2 cellular contexts compared by ENCODE assay signal in genomic region chr16:2004795-2005517, GRCh38.
TF ChIP-seq lines count a peak whose summit lies in the region.

No MANE protein-coding gene starts in this region.

TF ChIP-seq in HCT116, 20 proteins besides CTCF, POLR2A, EP300 and RAD21:
- TF ChIP-seq, protein P1, sequence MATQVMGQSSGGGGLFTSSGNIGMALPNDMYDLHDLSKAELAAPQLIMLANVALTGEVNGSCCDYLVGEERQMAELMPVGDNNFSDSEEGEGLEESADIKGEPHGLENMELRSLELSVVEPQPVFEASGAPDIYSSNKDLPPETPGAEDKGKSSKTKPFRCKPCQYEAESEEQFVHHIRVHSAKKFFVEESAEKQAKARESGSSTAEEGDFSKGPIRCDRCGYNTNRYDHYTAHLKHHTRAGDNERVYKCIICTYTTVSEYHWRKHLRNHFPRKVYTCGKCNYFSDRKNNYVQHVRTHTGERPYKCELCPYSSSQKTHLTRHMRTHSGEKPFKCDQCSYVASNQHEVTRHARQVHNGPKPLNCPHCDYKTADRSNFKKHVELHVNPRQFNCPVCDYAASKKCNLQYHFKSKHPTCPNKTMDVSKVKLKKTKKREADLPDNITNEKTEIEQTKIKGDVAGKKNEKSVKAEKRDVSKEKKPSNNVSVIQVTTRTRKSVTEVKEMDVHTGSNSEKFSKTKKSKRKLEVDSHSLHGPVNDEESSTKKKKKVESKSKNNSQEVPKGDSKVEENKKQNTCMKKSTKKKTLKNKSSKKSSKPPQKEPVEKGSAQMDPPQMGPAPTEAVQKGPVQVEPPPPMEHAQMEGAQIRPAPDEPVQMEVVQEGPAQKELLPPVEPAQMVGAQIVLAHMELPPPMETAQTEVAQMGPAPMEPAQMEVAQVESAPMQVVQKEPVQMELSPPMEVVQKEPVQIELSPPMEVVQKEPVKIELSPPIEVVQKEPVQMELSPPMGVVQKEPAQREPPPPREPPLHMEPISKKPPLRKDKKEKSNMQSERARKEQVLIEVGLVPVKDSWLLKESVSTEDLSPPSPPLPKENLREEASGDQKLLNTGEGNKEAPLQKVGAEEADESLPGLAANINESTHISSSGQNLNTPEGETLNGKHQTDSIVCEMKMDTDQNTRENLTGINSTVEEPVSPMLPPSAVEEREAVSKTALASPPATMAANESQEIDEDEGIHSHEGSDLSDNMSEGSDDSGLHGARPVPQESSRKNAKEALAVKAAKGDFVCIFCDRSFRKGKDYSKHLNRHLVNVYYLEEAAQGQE (IDR thresholded peaks at IDR 0.05; ENCODE audit: low read depth): no peak
- no peak for TF ChIP-seq POLR2AphosphoS5 (IDR thresholded peaks at IDR 0.05; ENCODE audit: low read depth, low read length)
- no peak for TF ChIP-seq FOSL1 (IDR thresholded peaks at IDR 0.05; ENCODE audit: low read depth)
- no peak for TF ChIP-seq EZH2 (IDR thresholded peaks at IDR 0.05)
- TF ChIP-seq TCF7L2 (IDR thresholded peaks at IDR 0.05; ENCODE audit: borderline replicate concordance, extremely low read depth, insufficient read depth, insufficient read length): no peak
- no peak for TF ChIP-seq SIN3A (IDR thresholded peaks at IDR 0.05; ENCODE audit: low read depth)
- no peak for TF ChIP-seq ZNF274 (IDR thresholded peaks at IDR 0.05; ENCODE audit: low read depth, low read length)
- no peak for TF ChIP-seq YY1 (IDR thresholded peaks at IDR 0.05; ENCODE audit: extremely low read depth, insufficient replicate concordance, low read depth, low read length)

TF ChIP-seq in K562, 482 proteins besides CTCF, POLR2A, EP300 and RAD21:
- peak; percentile 67 for TF ChIP-seq ZBTB33 (CRISPR knock-in tag; IDR thresholded peaks at IDR 0.05)
- TF ChIP-seq RBBP5 (IDR thresholded peaks at IDR 0.05; ENCODE audit: borderline replicate concordance, insufficient read depth, low read length, poor library complexity, severe bottlenecking): no peak
- no peak for TF ChIP-seq THRAP3 (IDR thresholded peaks at IDR 0.05; ENCODE audit: borderline replicate concordance)
- TF ChIP-seq, protein P2, sequence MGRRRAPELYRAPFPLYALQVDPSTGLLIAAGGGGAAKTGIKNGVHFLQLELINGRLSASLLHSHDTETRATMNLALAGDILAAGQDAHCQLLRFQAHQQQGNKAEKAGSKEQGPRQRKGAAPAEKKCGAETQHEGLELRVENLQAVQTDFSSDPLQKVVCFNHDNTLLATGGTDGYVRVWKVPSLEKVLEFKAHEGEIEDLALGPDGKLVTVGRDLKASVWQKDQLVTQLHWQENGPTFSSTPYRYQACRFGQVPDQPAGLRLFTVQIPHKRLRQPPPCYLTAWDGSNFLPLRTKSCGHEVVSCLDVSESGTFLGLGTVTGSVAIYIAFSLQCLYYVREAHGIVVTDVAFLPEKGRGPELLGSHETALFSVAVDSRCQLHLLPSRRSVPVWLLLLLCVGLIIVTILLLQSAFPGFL (CRISPR knock-in tag; IDR thresholded peaks at IDR 0.05): no peak
- TF ChIP-seq ZNF75A (CRISPR knock-in tag; IDR thresholded peaks at IDR 0.05): no peak
- TF ChIP-seq, protein P3, sequence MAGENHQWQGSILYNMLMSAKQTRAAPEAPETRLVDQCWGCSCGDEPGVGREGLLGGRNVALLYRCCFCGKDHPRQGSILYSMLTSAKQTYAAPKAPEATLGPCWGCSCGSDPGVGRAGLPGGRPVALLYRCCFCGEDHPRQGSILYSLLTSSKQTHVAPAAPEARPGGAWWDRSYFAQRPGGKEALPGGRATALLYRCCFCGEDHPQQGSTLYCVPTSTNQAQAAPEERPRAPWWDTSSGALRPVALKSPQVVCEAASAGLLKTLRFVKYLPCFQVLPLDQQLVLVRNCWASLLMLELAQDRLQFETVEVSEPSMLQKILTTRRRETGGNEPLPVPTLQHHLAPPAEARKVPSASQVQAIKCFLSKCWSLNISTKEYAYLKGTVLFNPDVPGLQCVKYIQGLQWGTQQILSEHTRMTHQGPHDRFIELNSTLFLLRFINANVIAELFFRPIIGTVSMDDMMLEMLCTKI (IDR thresholded peaks at IDR 0.05; ENCODE audit: partially characterized antibody): no peak
- TF ChIP-seq NELFE (IDR thresholded peaks at IDR 0.05; ENCODE audit: insufficient read depth, insufficient read length): no peak
- peak; percentile 69 for TF ChIP-seq POLR2G (IDR thresholded peaks at IDR 0.05; ENCODE audit: low read depth, low read length)
- no peak for TF ChIP-seq PHF20 (IDR thresholded peaks at IDR 0.05; ENCODE audit: partially characterized antibody)
- TF ChIP-seq, protein P4, sequence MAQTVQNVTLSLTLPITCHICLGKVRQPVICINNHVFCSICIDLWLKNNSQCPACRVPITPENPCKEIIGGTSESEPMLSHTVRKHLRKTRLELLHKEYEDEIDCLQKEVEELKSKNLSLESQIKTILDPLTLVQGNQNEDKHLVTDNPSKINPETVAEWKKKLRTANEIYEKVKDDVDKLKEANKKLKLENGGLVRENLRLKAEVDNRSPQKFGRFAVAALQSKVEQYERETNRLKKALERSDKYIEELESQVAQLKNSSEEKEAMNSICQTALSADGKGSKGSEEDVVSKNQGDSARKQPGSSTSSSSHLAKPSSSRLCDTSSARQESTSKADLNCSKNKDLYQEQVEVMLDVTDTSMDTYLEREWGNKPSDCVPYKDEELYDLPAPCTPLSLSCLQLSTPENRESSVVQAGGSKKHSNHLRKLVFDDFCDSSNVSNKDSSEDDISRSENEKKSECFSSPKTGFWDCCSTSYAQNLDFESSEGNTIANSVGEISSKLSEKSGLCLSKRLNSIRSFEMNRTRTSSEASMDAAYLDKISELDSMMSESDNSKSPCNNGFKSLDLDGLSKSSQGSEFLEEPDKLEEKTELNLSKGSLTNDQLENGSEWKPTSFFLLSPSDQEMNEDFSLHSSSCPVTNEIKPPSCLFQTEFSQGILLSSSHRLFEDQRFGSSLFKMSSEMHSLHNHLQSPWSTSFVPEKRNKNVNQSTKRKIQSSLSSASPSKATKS (CRISPR knock-in tag; IDR thresholded peaks at IDR 0.05): no peak
- TF ChIP-seq MAZ (CRISPR knock-in tag; conservative IDR thresholded peaks at IDR 0.05 in 1 of 2, IDR thresholded peaks at IDR 0.05 in 1 of 2): no peak
- TF ChIP-seq, protein P5, sequence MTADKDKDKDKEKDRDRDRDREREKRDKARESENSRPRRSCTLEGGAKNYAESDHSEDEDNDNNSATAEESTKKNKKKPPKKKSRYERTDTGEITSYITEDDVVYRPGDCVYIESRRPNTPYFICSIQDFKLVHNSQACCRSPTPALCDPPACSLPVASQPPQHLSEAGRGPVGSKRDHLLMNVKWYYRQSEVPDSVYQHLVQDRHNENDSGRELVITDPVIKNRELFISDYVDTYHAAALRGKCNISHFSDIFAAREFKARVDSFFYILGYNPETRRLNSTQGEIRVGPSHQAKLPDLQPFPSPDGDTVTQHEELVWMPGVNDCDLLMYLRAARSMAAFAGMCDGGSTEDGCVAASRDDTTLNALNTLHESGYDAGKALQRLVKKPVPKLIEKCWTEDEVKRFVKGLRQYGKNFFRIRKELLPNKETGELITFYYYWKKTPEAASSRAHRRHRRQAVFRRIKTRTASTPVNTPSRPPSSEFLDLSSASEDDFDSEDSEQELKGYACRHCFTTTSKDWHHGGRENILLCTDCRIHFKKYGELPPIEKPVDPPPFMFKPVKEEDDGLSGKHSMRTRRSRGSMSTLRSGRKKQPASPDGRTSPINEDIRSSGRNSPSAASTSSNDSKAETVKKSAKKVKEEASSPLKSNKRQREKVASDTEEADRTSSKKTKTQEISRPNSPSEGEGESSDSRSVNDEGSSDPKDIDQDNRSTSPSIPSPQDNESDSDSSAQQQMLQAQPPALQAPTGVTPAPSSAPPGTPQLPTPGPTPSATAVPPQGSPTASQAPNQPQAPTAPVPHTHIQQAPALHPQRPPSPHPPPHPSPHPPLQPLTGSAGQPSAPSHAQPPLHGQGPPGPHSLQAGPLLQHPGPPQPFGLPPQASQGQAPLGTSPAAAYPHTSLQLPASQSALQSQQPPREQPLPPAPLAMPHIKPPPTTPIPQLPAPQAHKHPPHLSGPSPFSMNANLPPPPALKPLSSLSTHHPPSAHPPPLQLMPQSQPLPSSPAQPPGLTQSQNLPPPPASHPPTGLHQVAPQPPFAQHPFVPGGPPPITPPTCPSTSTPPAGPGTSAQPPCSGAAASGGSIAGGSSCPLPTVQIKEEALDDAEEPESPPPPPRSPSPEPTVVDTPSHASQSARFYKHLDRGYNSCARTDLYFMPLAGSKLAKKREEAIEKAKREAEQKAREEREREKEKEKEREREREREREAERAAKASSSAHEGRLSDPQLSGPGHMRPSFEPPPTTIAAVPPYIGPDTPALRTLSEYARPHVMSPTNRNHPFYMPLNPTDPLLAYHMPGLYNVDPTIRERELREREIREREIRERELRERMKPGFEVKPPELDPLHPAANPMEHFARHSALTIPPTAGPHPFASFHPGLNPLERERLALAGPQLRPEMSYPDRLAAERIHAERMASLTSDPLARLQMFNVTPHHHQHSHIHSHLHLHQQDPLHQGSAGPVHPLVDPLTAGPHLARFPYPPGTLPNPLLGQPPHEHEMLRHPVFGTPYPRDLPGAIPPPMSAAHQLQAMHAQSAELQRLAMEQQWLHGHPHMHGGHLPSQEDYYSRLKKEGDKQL (CRISPR knock-in tag; IDR thresholded peaks at IDR 0.05; ENCODE audit: borderline replicate concordance): no peak
- no peak for TF ChIP-seq MEF2A (IDR thresholded peaks at IDR 0.05; ENCODE audit: control insufficient read depth, low read depth, low read length)
- peak; percentile 9; the same call in 1 of the 2 replicates for TF ChIP-seq RBM14 (IDR thresholded peaks at IDR 0.05; ENCODE audit: borderline replicate concordance, insufficient read depth, low read depth, low read length)
- TF ChIP-seq ZNF124 (CRISPR knock-in tag; IDR thresholded peaks at IDR 0.05): no peak
- TF ChIP-seq RBFOX2 (IDR thresholded peaks at IDR 0.05; ENCODE audit: low read depth, low read length): peak; percentile 56
- no peak for TF ChIP-seq ZNF444 (CRISPR knock-in tag; IDR thresholded peaks at IDR 0.05)
- no peak for TF ChIP-seq JUN (IDR thresholded peaks at IDR 0.05; ENCODE audit: borderline replicate concordance, low read depth, low read length)
- no peak for TF ChIP-seq JUN (CRISPR knock-in tag; IDR thresholded peaks at IDR 0.05; ENCODE audit: borderline replicate concordance)
- TF ChIP-seq L3MBTL2 (IDR thresholded peaks at IDR 0.05): no peak
